22 cellular contexts compared by ENCODE assay signal in the genomic region with DNA sequence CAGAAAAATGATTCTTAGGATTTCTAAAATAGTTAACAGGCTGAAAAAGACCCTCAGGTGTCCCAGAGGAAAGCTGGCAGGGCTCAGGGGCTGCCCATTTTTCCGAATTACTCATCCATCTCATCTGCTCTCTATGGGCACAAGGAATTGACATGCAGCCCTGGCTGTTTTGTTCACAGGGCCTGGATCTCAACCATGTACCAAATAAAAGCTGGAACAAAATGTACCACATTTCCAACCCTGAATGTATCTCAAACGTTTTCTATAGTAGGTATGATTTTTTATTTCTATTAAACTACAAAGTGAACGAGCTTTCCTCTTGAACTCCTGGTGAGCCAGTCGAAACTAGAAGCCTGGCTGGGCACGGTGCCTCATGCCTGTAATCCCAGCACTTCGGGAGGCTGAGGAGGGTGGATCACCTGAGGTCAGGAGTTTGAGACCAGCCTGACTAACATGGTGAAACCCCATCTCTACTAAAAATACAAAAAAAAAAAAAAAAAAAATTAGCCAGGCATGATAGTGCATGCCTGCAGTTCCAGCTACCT. TPM values are rescaled to one million over a fixed set of nuclear protein-coding genes. Genes with fewer than 3 reads are reported as not detected.
"Had no signal": no experiment of that assay in that cellular context is flagged by ENCODE, and none has a peak within 500 bp of the region (broad histone marks: within the 10 kb centered on the region; RNA-seq: fewer than 3 reads in every experiment).

No MANE protein-coding gene starts in this region.

- ATAC-seq: gastrocnemius medialis, heart right ventricle, left cardiac atrium, left lung, left ventricle myocardium superior, lower lobe of right lung had no signal

- H3K27ac ChIP-seq: colonic mucosa, esophagus squamous epithelium, gastrocnemius medialis, heart right ventricle, left lung, lower lobe of right lung had no signal

- H3K4me3 ChIP-seq: colonic mucosa, esophagus squamous epithelium, gastrocnemius medialis, heart right ventricle, left lung, lower lobe of right lung had no signal

- H3K9me3 ChIP-seq: colonic mucosa, esophagus squamous epithelium, gastrocnemius medialis, heart right ventricle, left lung, lower lobe of right lung had no signal

- H3K4me1 ChIP-seq: colonic mucosa, gastrocnemius medialis, heart right ventricle, left lung, lower lobe of right lung had no signal

- H3K27me3 ChIP-seq: colonic mucosa, gastrocnemius medialis had no signal

- H3K27ac Mint-ChIP-seq: dendritic cell treated with granulocyte-macrophage colony-stimulating factor and Interleukin-4, amounts not matched to agents 40 ng/mL and 50 ng/mL, for 4 days; mesothelial cell of epicardium had no signal

- H3K36me3 Mint-ChIP-seq: mesothelial cell of epicardium had no signal

- H3K4me3 Mint-ChIP-seq: central memory CD8-positive, alpha-beta T cell; dendritic cell treated with granulocyte-macrophage colony-stimulating factor and Interleukin-4, amounts not matched to agents 40 ng/mL and 50 ng/mL, for 4 days; mesothelial cell of epicardium had no signal

- DNase-seq: cerebellar nuclear complex; colonic mucosa; cortex of kidney; effector CD8-positive, alpha-beta T cell; esophagus squamous epithelium; foreskin fibroblast; foreskin melanocyte; gastrocnemius medialis; glutamatergic neuron; heart right ventricle; hippocampal formation; left cardiac atrium; left lung; left ventricle myocardium superior; lower lobe of right lung; mesenchymal stem cell had no signal

- H3K9me3 Mint-ChIP-seq: central memory CD8-positive, alpha-beta T cell; dendritic cell treated with granulocyte-macrophage colony-stimulating factor and Interleukin-4, amounts not matched to agents 40 ng/mL and 50 ng/mL, for 4 days had no signal

- H3K4me1 Mint-ChIP-seq: central memory CD8-positive, alpha-beta T cell; mesothelial cell of epicardium had no signal

- H3K36me3 ChIP-seq: colonic mucosa, esophagus squamous epithelium, gastrocnemius medialis, heart right ventricle, left lung, lower lobe of right lung had no signal

RNA-seq across cellular contexts. Expression of gene RASD2, which starts 43.8 kb away (rescaled TPM):
- total RNA-seq: dermis microvascular lymphatic vessel endothelial cell, endothelial cell of umbilical vein, lung microvascular endothelial cell, mesothelial cell of epicardium had no signal
